8 cellular contexts compared by ENCODE assay signal in genomic region chr17:46158323-46159296, GRCh38. TPM values are rescaled to one million over a fixed set of nuclear protein-coding genes. Genes with fewer than 3 reads are reported as not detected.
A peak's percentile ranks its signal among the peaks of the same experiment; 100 is the strongest.
DNase-seq lines count a peak whose midpoint lies in the region; ATAC-seq and TF ChIP-seq lines count a peak whose summit lies in the region.

No MANE protein-coding gene starts in this region.

- no peaks in the 10 kb centered on the region for H3K27me3 Mint-ChIP-seq in activated naive CD8-positive, alpha-beta T cell treated with anti-CD3 and anti-CD28 coated beads, Interleukin-2, amount 50 U/mL, for 24 hours
- no peaks in the 10 kb centered on the region for H3K27me3 Mint-ChIP-seq in memory B cell

- DNase-seq in heart right ventricle: no peak
- DNase-seq in Right ventricle myocardium inferior (ENCODE audit: missing footprints): no peak
- no peak for DNase-seq in activated naive CD8-positive, alpha-beta T cell treated with anti-CD3 and anti-CD28 coated beads, Interleukin-2, amount 50 U/mL, for 24 hours
- no peak for DNase-seq in memory B cell (ENCODE audit: low spot score in 2 of 2)
- no peak for DNase-seq in stimulated activated CD4-positive, alpha-beta T cell treated with anti-CD3 and anti-CD28 coated beads, Interleukin-2, amount 100 ng/mL, for 24 hours
- no peak for DNase-seq in medulla oblongata (ENCODE audit: extremely low spot score)
- no peak for DNase-seq in activated CD4-positive, CD25-positive, alpha-beta regulatory T cell treated with anti-CD3 and anti-CD28 coated beads, Interleukin-2, amount 50 U/mL, for 72 hours

- H3K27ac ChIP-seq in heart right ventricle: peak overlapping the region in 6 of 10 donors; percentile 1 to 52 (median 18)

- H3K36me3 Mint-ChIP-seq in activated naive CD8-positive, alpha-beta T cell treated with anti-CD3 and anti-CD28 coated beads, Interleukin-2, amount 50 U/mL, for 24 hours (ENCODE audit: low read depth): peaks cover 17% of the 10 kb centered on the region
- H3K36me3 Mint-ChIP-seq in memory B cell: peaks cover 8% of the 10 kb centered on the region

- no peak overlapping the region for H3K4me3 ChIP-seq in heart right ventricle

- peaks cover 0 to 8% (median 0%) of the 10 kb centered on the region in 9 donors for H3K36me3 ChIP-seq in heart right ventricle

- no peak overlapping the region for H3K4me3 Mint-ChIP-seq in activated naive CD8-positive, alpha-beta T cell treated with anti-CD3 and anti-CD28 coated beads, Interleukin-2, amount 50 U/mL, for 24 hours
- H3K4me3 Mint-ChIP-seq in memory B cell: no peak overlapping the region

- 84 to 85% methylated on average over 18 of the region's 18 CpGs for WGBS in heart right ventricle, 2 donors

- TF ChIP-seq CTCF in heart right ventricle (IDR thresholded peaks at IDR 0.05): no peak

- H3K9me3 Mint-ChIP-seq in activated naive CD8-positive, alpha-beta T cell treated with anti-CD3 and anti-CD28 coated beads, Interleukin-2, amount 50 U/mL, for 24 hours: no peaks in the 10 kb centered on the region
- no peaks in the 10 kb centered on the region for H3K9me3 Mint-ChIP-seq in memory B cell

- H3K27me3 ChIP-seq in heart right ventricle: no peaks in the 10 kb centered on the region

- ATAC-seq in heart right ventricle: peak in 1 of 8 donors; percentile 15
- ATAC-seq in Right ventricle myocardium inferior: no peak
- no peak for ATAC-seq in activated naive CD8-positive, alpha-beta T cell treated with anti-CD3 and anti-CD28 coated beads, Interleukin-2, amount 50 U/mL, for 24 hours
- no peak for ATAC-seq in memory B cell (ENCODE audit: low read depth)
- no peak for ATAC-seq in GM18517 (IDR thresholded peaks at IDR 0.05; ENCODE audit: unreplicated experiment)

- H3K4me1 ChIP-seq in heart right ventricle: peaks cover 25 to 94% (median 89%) of the 10 kb centered on the region in 9 donors

- peaks cover 98% of the 10 kb centered on the region for H3K4me1 Mint-ChIP-seq in activated naive CD8-positive, alpha-beta T cell treated with anti-CD3 and anti-CD28 coated beads, Interleukin-2, amount 50 U/mL, for 24 hours
- H3K4me1 Mint-ChIP-seq in memory B cell: peaks cover 62% of the 10 kb centered on the region

- H3K27ac Mint-ChIP-seq in activated naive CD8-positive, alpha-beta T cell treated with anti-CD3 and anti-CD28 coated beads, Interleukin-2, amount 50 U/mL, for 24 hours: peak overlapping the region; percentile 11
- peak overlapping the region; percentile 68 for H3K27ac Mint-ChIP-seq in memory B cell

- intact Hi-C loops in heart right ventricle (cut with DNase I): loop anchor here in 1 of 10 donors (5.0 kb wide), 1 partner anchor 34 kb away; the partner anchor contains the start of gene KANSL1
- intact Hi-C loops in Right ventricle myocardium inferior (cut with DNase I): loop anchor here (5.0 kb wide), 1 partner anchor 34 kb away; the partner anchor contains the start of gene KANSL1

- no peaks in the 10 kb centered on the region for H3K9me3 ChIP-seq in heart right ventricle

RNA-seq across cellular contexts. Expression of gene KANSL1, which starts 34.6 kb away (rescaled TPM):
- total RNA-seq in heart right ventricle (10 to 100 TPM; 32.5 to 52.5 (median 42.5) TPM), Right ventricle myocardium inferior (27.9 TPM)
- 10 to 100 TPM in 1 of 2 donors, 1 to 10 TPM in 1; 8.2 to 22.8 TPM for polyA plus RNA-seq in heart right ventricle
